In genomic region chr1:168959382-168959781, GRCh38 we compare ENCODE assay signal across 32 cellular contexts.
"Had no signal": no experiment of that assay in that cellular context is flagged by ENCODE, and none has a peak within 500 bp of the region (broad histone marks: within the 10 kb centered on the region; RNA-seq: fewer than 3 reads in every experiment).

No MANE protein-coding gene starts in this region.

- H3K4me1 ChIP-seq: adrenal gland, body of pancreas, esophagus muscularis mucosa, gastroesophageal sphincter had no signal

- H3K9me3 ChIP-seq: adrenal gland, body of pancreas, esophagus muscularis mucosa, gastroesophageal sphincter had no signal

- H3K27ac ChIP-seq: adrenal gland, body of pancreas, esophagus muscularis mucosa, gastroesophageal sphincter, WERI-Rb-1 had no signal

- FAIRE-seq: colon had no signal

- DNase-seq: activated B cell treated with CpG ODN at 0.5 μM for 24 hours; activated CD4-positive, alpha-beta memory T cell treated with anti-CD3 and anti-CD28 coated beads for 36 hours; activated CD4-positive, alpha-beta T cell treated with anti-CD3 and anti-CD28 coated beads for 36 hours; activated CD4-positive, alpha-beta T cell treated with anti-CD3 and anti-CD28 coated beads, Interleukin-2, amount 10 ng/mL, durations not matched to agents 24 days and 14 days; activated CD8-positive, alpha-beta memory T cell treated with anti-CD3 and anti-CD28 coated beads, Interleukin-2, amount 10 ng/mL, durations not matched to agents 7 days and 5 days; activated CD8-positive, alpha-beta memory T cell treated with anti-CD3 and anti-CD28 coated beads, Interleukin-2, amount 50 U/mL, for 4 hours; activated CD8-positive, alpha-beta T cell treated with anti-CD3 and anti-CD28 coated beads, Interleukin-2, amount 10 ng/mL, durations not matched to agents 7 days and 5 days; activated effector memory CD4-positive, alpha-beta T cell treated with anti-CD3 and anti-CD28 coated beads, Interleukin-2, amount 50 U/mL, for 16 hours; activated naive CD4-positive, alpha-beta T cell treated with anti-CD3 and anti-CD28 coated beads for 36 hours; activated naive CD8-positive, alpha-beta T cell treated with anti-CD3 and anti-CD28 coated beads for 36 hours; activated naive CD8-positive, alpha-beta T cell treated with anti-CD3 and anti-CD28 coated beads, Interleukin-2, amount 50 U/mL, for 24 hours; activated T-cell treated with anti-CD3 and anti-CD28 coated beads, Interleukin-2, amount 50 U/mL, for 1 hour; activated T-cell treated with anti-CD3 and anti-CD28 coated beads, Interleukin-2, amount 50 U/mL, for 48 hours; adrenal gland; amygdala; aorta; body of pancreas; caudate nucleus; cortex of kidney; dermis blood vessel endothelial cell; effector CD4-positive, alpha-beta T cell; effector memory CD8-positive, alpha-beta T cell; erythroblast; foreskin melanocyte; T-helper 1 cell; T-helper 17 cell; T1000; WERI-Rb-1 had no signal

- H3K4me3 ChIP-seq: adrenal gland, body of pancreas, esophagus muscularis mucosa, gastroesophageal sphincter had no signal

- H3K36me3 ChIP-seq: adrenal gland, esophagus muscularis mucosa, gastroesophageal sphincter, WERI-Rb-1 had no signal

- ATAC-seq: activated CD4-positive, alpha-beta T cell treated with anti-CD3 and anti-CD28 coated beads for 36 hours; activated CD4-positive, CD25-positive, alpha-beta regulatory T cell treated with anti-CD3 and anti-CD28 coated beads, Interleukin-2, amount 50 U/mL, for 24 hours; activated CD8-positive, alpha-beta memory T cell treated with anti-CD3 and anti-CD28 coated beads, Interleukin-2, amount 10 ng/mL, durations not matched to agents 7 days and 5 days; activated CD8-positive, alpha-beta T cell treated with anti-CD3 and anti-CD28 coated beads, Interleukin-2, amount 10 ng/mL, durations not matched to agents 7 days and 5 days; activated naive CD8-positive, alpha-beta T cell treated with anti-CD3 and anti-CD28 coated beads, Interleukin-2, amount 50 U/mL, for 24 hours; body of pancreas; effector memory CD8-positive, alpha-beta T cell; gastroesophageal sphincter; T-helper 17 cell had no signal

- H3K27me3 ChIP-seq: adrenal gland, body of pancreas, esophagus muscularis mucosa, gastroesophageal sphincter had no signal
